ENCODE assay signal across 1 cellular context in the genomic region with DNA sequence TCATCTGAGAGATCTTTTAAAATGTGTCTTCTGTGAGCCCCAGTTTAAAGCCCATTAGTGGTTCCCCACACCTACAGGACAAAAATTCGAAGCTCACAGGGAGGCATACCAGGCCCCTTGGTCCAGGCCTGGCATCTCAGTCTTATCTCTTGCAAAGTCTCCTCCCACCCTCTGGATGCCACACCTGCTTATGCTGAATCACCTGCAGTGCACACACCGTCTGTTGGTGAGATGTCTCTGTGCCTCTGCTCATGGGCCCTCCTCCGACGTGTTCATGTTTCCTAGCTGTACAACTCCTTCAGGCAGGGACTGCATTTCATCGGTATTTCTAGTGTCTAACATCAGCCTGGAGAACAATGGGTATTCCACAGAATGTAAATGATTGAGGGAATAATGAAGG.
TF ChIP-seq lines count a peak whose summit lies in the region.

No MANE protein-coding gene starts in this region.

TF ChIP-seq in HCT116, 20 proteins besides CTCF, POLR2A, EP300 and RAD21 (continued from another document):
- TF ChIP-seq, protein P1, sequence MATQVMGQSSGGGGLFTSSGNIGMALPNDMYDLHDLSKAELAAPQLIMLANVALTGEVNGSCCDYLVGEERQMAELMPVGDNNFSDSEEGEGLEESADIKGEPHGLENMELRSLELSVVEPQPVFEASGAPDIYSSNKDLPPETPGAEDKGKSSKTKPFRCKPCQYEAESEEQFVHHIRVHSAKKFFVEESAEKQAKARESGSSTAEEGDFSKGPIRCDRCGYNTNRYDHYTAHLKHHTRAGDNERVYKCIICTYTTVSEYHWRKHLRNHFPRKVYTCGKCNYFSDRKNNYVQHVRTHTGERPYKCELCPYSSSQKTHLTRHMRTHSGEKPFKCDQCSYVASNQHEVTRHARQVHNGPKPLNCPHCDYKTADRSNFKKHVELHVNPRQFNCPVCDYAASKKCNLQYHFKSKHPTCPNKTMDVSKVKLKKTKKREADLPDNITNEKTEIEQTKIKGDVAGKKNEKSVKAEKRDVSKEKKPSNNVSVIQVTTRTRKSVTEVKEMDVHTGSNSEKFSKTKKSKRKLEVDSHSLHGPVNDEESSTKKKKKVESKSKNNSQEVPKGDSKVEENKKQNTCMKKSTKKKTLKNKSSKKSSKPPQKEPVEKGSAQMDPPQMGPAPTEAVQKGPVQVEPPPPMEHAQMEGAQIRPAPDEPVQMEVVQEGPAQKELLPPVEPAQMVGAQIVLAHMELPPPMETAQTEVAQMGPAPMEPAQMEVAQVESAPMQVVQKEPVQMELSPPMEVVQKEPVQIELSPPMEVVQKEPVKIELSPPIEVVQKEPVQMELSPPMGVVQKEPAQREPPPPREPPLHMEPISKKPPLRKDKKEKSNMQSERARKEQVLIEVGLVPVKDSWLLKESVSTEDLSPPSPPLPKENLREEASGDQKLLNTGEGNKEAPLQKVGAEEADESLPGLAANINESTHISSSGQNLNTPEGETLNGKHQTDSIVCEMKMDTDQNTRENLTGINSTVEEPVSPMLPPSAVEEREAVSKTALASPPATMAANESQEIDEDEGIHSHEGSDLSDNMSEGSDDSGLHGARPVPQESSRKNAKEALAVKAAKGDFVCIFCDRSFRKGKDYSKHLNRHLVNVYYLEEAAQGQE (IDR thresholded peaks at IDR 0.05; ENCODE audit: low read depth): no peak
- TF ChIP-seq, protein P2, sequence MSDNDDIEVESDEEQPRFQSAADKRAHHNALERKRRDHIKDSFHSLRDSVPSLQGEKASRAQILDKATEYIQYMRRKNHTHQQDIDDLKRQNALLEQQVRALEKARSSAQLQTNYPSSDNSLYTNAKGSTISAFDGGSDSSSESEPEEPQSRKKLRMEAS (IDR thresholded peaks at IDR 0.05): no peak
- TF ChIP-seq SP1 (IDR thresholded peaks at IDR 0.05; ENCODE audit: low read depth): no peak
- TF ChIP-seq, protein P3, sequence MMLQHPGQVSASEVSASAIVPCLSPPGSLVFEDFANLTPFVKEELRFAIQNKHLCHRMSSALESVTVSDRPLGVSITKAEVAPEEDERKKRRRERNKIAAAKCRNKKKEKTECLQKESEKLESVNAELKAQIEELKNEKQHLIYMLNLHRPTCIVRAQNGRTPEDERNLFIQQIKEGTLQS (IDR thresholded peaks at IDR 0.05): no peak
- TF ChIP-seq EZH2phosphoT487 (IDR thresholded peaks at IDR 0.05; ENCODE audit: borderline replicate concordance): no peak
- TF ChIP-seq SIN3A (IDR thresholded peaks at IDR 0.05; ENCODE audit: low read depth): no peak
- TF ChIP-seq ZNF274 (IDR thresholded peaks at IDR 0.05; ENCODE audit: low read depth, low read length): no peak
- TF ChIP-seq YY1 (IDR thresholded peaks at IDR 0.05; ENCODE audit: extremely low read depth, insufficient replicate concordance, low read depth, low read length): no peak
- no peak for TF ChIP-seq JUND (IDR thresholded peaks at IDR 0.05)
- no peak for TF ChIP-seq EGR1 (IDR thresholded peaks at IDR 0.05; ENCODE audit: low read depth)
- TF ChIP-seq SRF (IDR thresholded peaks at IDR 0.05; ENCODE audit: low read depth): no peak
- TF ChIP-seq, protein P4, sequence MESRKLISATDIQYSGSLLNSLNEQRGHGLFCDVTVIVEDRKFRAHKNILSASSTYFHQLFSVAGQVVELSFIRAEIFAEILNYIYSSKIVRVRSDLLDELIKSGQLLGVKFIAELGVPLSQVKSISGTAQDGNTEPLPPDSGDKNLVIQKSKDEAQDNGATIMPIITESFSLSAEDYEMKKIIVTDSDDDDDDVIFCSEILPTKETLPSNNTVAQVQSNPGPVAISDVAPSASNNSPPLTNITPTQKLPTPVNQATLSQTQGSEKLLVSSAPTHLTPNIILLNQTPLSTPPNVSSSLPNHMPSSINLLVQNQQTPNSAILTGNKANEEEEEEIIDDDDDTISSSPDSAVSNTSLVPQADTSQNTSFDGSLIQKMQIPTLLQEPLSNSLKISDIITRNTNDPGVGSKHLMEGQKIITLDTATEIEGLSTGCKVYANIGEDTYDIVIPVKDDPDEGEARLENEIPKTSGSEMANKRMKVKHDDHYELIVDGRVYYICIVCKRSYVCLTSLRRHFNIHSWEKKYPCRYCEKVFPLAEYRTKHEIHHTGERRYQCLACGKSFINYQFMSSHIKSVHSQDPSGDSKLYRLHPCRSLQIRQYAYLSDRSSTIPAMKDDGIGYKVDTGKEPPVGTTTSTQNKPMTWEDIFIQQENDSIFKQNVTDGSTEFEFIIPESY (IDR thresholded peaks at IDR 0.05; ENCODE audit: extremely low read depth, insufficient replicate concordance, low read length): no peak
- TF ChIP-seq EZH2 (IDR thresholded peaks at IDR 0.05): no peak
- no peak for TF ChIP-seq CEBPB (IDR thresholded peaks at IDR 0.05; ENCODE audit: low read depth)
- no peak for TF ChIP-seq ZFX (IDR thresholded peaks at IDR 0.05)
- TF ChIP-seq ELF1 (IDR thresholded peaks at IDR 0.05; ENCODE audit: borderline replicate concordance, low read depth): no peak
